ENCODE assay signal across 1 cellular context in genomic region chr9:136098844-136099243, GRCh38.
TF ChIP-seq lines count a peak whose summit lies in the region.

No MANE protein-coding gene starts in this region.

TF ChIP-seq in GM12878, 131 proteins besides CTCF, POLR2A, EP300 and RAD21 (continued from another document):
- TF ChIP-seq HSF1 (IDR thresholded peaks at IDR 0.05; ENCODE audit: low read depth, low read length), result no peak
- TF ChIP-seq GABPA (IDR thresholded peaks at IDR 0.05; ENCODE audit: low read depth), result no peak
- TF ChIP-seq TCF12 (IDR thresholded peaks at IDR 0.05; ENCODE audit: low read depth, low read length), result no peak
- TF ChIP-seq PRDM15 (CRISPR knock-in tag; IDR thresholded peaks at IDR 0.05), result no peak
- no peak for TF ChIP-seq ZZZ3 (IDR thresholded peaks at IDR 0.05; ENCODE audit: control insufficient read depth, insufficient read length, low read depth)
- TF ChIP-seq ASH2L (IDR thresholded peaks at IDR 0.05; ENCODE audit: borderline replicate concordance, low read depth), result no peak
- TF ChIP-seq E4F1 (IDR thresholded peaks at IDR 0.05; ENCODE audit: borderline replicate concordance, partially characterized antibody), result no peak
- TF ChIP-seq ZNF622 (IDR thresholded peaks at IDR 0.05), result no peak
- no peak for TF ChIP-seq PKNOX1 (IDR thresholded peaks at IDR 0.05)
- TF ChIP-seq IKZF2 (IDR thresholded peaks at IDR 0.05), result no peak
- no peak for TF ChIP-seq SMC3 (IDR thresholded peaks at IDR 0.05; ENCODE audit: borderline replicate concordance, low read length)
- TF ChIP-seq PAX8 (IDR thresholded peaks at IDR 0.05), result no peak
- no peak for TF ChIP-seq NR2F1 (conservative IDR thresholded peaks at IDR 0.05)
- TF ChIP-seq PML (IDR thresholded peaks at IDR 0.05; ENCODE audit: low read length), result no peak
- no peak for TF ChIP-seq SREBF1 (IDR thresholded peaks at IDR 0.05; ENCODE audit: low read length)
